ENCODE assay signal across 8 cellular contexts in genomic region chr14:105974902-105975301, GRCh38.
DNase-seq lines count a peak whose midpoint lies in the region; ATAC-seq and TF ChIP-seq lines count a peak whose summit lies in the region.

No MANE protein-coding gene starts in this region.

- H3K4me1 ChIP-seq in OCI-LY3 (ENCODE audit: low read length): peaks cover 35% of the 10 kb centered on the region

- ATAC-seq in activated T-cell treated with anti-CD3 and anti-CD28 coated beads, Interleukin-2, amount 50 U/mL, for 72 hours (replicated peaks in 1 of 2): peak; percentile 95 to 100
- ATAC-seq in GM21447 (IDR thresholded peaks at IDR 0.05; ENCODE audit: unreplicated experiment): no peak
- ATAC-seq in HG03175 (IDR thresholded peaks at IDR 0.05; ENCODE audit: unreplicated experiment): no peak

- H3K9me3 Mint-ChIP-seq in activated T-cell treated with anti-CD3 and anti-CD28 coated beads, Interleukin-2, amount 50 U/mL, for 72 hours: no peaks in the 10 kb centered on the region

- DNase-seq in activated T-cell treated with anti-CD3 and anti-CD28 coated beads, Interleukin-2, amount 50 U/mL, for 72 hours: peak; percentile 80 to 83
- peak; percentile 77 for DNase-seq in stimulated activated CD4-positive, alpha-beta T cell treated with anti-CD3 and anti-CD28 coated beads, Interleukin-4, amount 100 ng/mL, for 24 hours
- DNase-seq in substantia nigra (lab: John Stamatoyannopoulos, UW): no peak
- no peak for DNase-seq in T1000 (lab: John Stamatoyannopoulos, UW)

- no peak overlapping the region for H3K4me3 Mint-ChIP-seq in activated T-cell treated with anti-CD3 and anti-CD28 coated beads, Interleukin-2, amount 50 U/mL, for 72 hours

- H3K36me3 Mint-ChIP-seq in activated T-cell treated with anti-CD3 and anti-CD28 coated beads, Interleukin-2, amount 50 U/mL, for 72 hours (ENCODE audit: insufficient read depth in 2 of 2): no peaks in the 10 kb centered on the region

- peaks cover 8% of the 10 kb centered on the region for H3K27me3 Mint-ChIP-seq in activated T-cell treated with anti-CD3 and anti-CD28 coated beads, Interleukin-2, amount 50 U/mL, for 72 hours (ENCODE audit: low read depth)

- no peaks in the 10 kb centered on the region for H3K36me3 ChIP-seq in OCI-LY3 (replicated peaks; ENCODE audit: low read depth, low read length)

- no peak overlapping the region for H2AFZ ChIP-seq in OCI-LY3 (ENCODE audit: low read depth, low read length)

- no peaks in the 10 kb centered on the region for H4K20me1 ChIP-seq in OCI-LY3 (ENCODE audit: insufficient read depth, low read length)

- H3K27ac ChIP-seq in OCI-LY3 (ENCODE audit: low read length) (no peak overlapping the region), substantia nigra (ENCODE audit: low read depth, low read length, poor library complexity, severe bottlenecking) (no peak overlapping the region)

- H3K9me3 ChIP-seq in OCI-LY3 (ENCODE audit: insufficient read depth, low read length): no peaks in the 10 kb centered on the region

- H3K4me2 ChIP-seq in OCI-LY3 (ENCODE audit: low read length): peak overlapping the region; percentile 56

- TF ChIP-seq CTCF in GM12873 (IDR thresholded peaks at IDR 0.05; ENCODE audit: insufficient read depth, low read depth, low read length, missing control alignments) (peak; percentile 55), OCI-LY3 (IDR thresholded peaks at IDR 0.05; ENCODE audit: low read depth, low read length) (peak; percentile 72)

- H3K9ac ChIP-seq in OCI-LY3 (ENCODE audit: low read length): 0 out of 2 replicates have a peak overlapping the region, but pooled peaks have one; percentile 20

- no peaks in the 10 kb centered on the region for H3K79me2 ChIP-seq in OCI-LY3 (ENCODE audit: low read length)

- no peaks in the 10 kb centered on the region for H3K27me3 ChIP-seq in OCI-LY3 (ENCODE audit: low read depth, low read length)

- H3K4me3 ChIP-seq in OCI-LY3 (ENCODE audit: low read length): no peak overlapping the region

- H3K4me1 Mint-ChIP-seq in activated T-cell treated with anti-CD3 and anti-CD28 coated beads, Interleukin-2, amount 50 U/mL, for 72 hours (ENCODE audit: low read depth): peaks cover 6% of the 10 kb centered on the region

- H3K27ac Mint-ChIP-seq in activated T-cell treated with anti-CD3 and anti-CD28 coated beads, Interleukin-2, amount 50 U/mL, for 72 hours: no peak overlapping the region

Comparison
In these comparisons a context has a peak if more than half of its experiments do, and no peak if none do; other contexts are left out.
1. ATAC-seq: peak in activated T-cell treated with anti-CD3 and anti-CD28 coated beads, Interleukin-2, amount 50 U/mL, for 72 hours (2 of 2); none in GM21447 (single experiment) and HG03175 (single experiment).
2. DNase-seq: peak in activated T-cell treated with anti-CD3 and anti-CD28 coated beads, Interleukin-2, amount 50 U/mL, for 72 hours (2 of 2) and stimulated activated CD4-positive, alpha-beta T cell treated with anti-CD3 and anti-CD28 coated beads, Interleukin-4, amount 100 ng/mL, for 24 hours (single experiment); none in substantia nigra (0 of 49) and T1000 (single experiment).